ENCODE assay signal across 8 cellular contexts in genomic region chr10:100986952-100987684, GRCh38. TPM values are rescaled to one million over a fixed set of nuclear protein-coding genes. Genes with fewer than 3 reads are reported as not detected.
DNase-seq lines count a peak whose midpoint lies in the region; ATAC-seq and TF ChIP-seq lines count a peak whose summit lies in the region.

MRPL43 (minus strand) TSS chr10:100987497; CDS start chr10:100987443, 54 bp downstream.
TWNK (plus strand) TSS chr10:100987543; CDS start chr10:100988211, 668 bp downstream.

- H3K9me3 Mint-ChIP-seq in nephron: no peaks in the 10 kb centered on the region

- H3K79me2 ChIP-seq in DND-41 (ENCODE audit: insufficient read depth, low read length): peaks cover 56% of the 10 kb centered on the region

- peak; percentile 97 for ATAC-seq in DND-41 (ENCODE audit: insufficient read depth, low read depth)
- ATAC-seq in GM21576 (IDR thresholded peaks at IDR 0.05; ENCODE audit: unreplicated experiment): peak; percentile 80
- peak; percentile 89 for ATAC-seq in stimulated activated naive CD8-positive, alpha-beta T cell treated with anti-CD3 and anti-CD28 coated beads, Interleukin-15, Interleukin-2, amounts not matched to agents 100 U/mL and 50 U/mL, for 24 hours

- peaks cover 29% of the 10 kb centered on the region for H3K36me3 Mint-ChIP-seq in nephron (ENCODE audit: low read depth)

- no peaks in the 10 kb centered on the region for H3K27me3 Mint-ChIP-seq in nephron (ENCODE audit: low read depth)

- peak within 1 kb of the TSS; percentile 91 to 94 (median 93) for H3K4me3 Mint-ChIP-seq in nephron

- peak; percentile 84 for TF ChIP-seq POLR2A in Raji (IDR thresholded peaks at IDR 0.05; ENCODE audit: insufficient read depth, low read depth, low read length)

- no peak for TF ChIP-seq CTCF in DND-41 (IDR thresholded peaks at IDR 0.05; ENCODE audit: borderline replicate concordance, extremely low read depth, low read length, poor library complexity, severe bottlenecking)
- no peak for TF ChIP-seq CTCF in fibroblast of the aortic adventitia (IDR thresholded peaks at IDR 0.05; ENCODE audit: insufficient read depth, low read length)
- TF ChIP-seq CTCF in nephron (IDR thresholded peaks at IDR 0.05; ENCODE audit: unreplicated experiment in 3 of 3): no peak

- H3K27me3 ChIP-seq in DND-41 (ENCODE audit: insufficient read depth, low read length, poor library complexity): no peaks in the 10 kb centered on the region

- peak within 1 kb of the TSS; percentile 98 for H2AFZ ChIP-seq in DND-41 (ENCODE audit: low read depth, low read length)

- H3K27ac ChIP-seq in DND-41 (ENCODE audit: low read length): peak within 1 kb of the TSS; percentile 90

- peaks cover 49% of the 10 kb centered on the region for H3K4me1 ChIP-seq in DND-41 (ENCODE audit: insufficient read depth, low read length)

- DNase-seq in DND-41 (peak; percentile 88), KG1 (lab: John Stamatoyannopoulos, UW) (peak; percentile 62), fibroblast of the aortic adventitia (ENCODE audit: low read depth) (peak; percentile 68)
- peak; percentile 81 for DNase-seq in activated effector memory CD4-positive, alpha-beta T cell treated with Interleukin-2 at 50 U/mL for 16 hours
- peak; percentile 89 for DNase-seq in stimulated activated naive CD8-positive, alpha-beta T cell treated with anti-CD3 and anti-CD28 coated beads, Interleukin-15, Interleukin-2, amounts not matched to agents 100 U/mL and 50 U/mL, for 24 hours

- H4K20me1 ChIP-seq in DND-41 (ENCODE audit: insufficient read depth, low read length): peaks cover 37% of the 10 kb centered on the region; the same call in 1 of the 2 replicates

- H3K4me1 Mint-ChIP-seq in nephron: peaks cover 18% of the 10 kb centered on the region

- no peaks in the 10 kb centered on the region for H3K9me3 ChIP-seq in DND-41 (ENCODE audit: insufficient read depth, low read length, severe bottlenecking)

- peak within 1 kb of the TSS; percentile 86 for H3K9ac ChIP-seq in DND-41 (ENCODE audit: low read depth, low read length)

- peak within 1 kb of the TSS; percentile 95 for H3K4me3 ChIP-seq in DND-41 (ENCODE audit: low read depth in 1 of 2, low read length in 2 of 2)
- peak within 1 kb of the TSS; percentile 96 for H3K4me3 ChIP-seq in fibroblast of the aortic adventitia (ENCODE audit: low read depth, low read length)

- H3K36me3 ChIP-seq in DND-41 (ENCODE audit: insufficient read depth, low read length): peaks cover 55% of the 10 kb centered on the region

- peak within 1 kb of the TSS; percentile 99 for H3K4me2 ChIP-seq in DND-41 (ENCODE audit: insufficient read depth, low read length)

- H3K27ac Mint-ChIP-seq in nephron: peak within 1 kb of the TSS; percentile 75 to 95 (median 84)

RNA-seq across cellular contexts. Expression of gene MRPL43, which starts in this region (rescaled TPM):
- total RNA-seq in fibroblast of the aortic adventitia (ENCODE audit: low replicate concordance): 27.8 and 38.2 TPM in 2 replicates

RNA-seq across cellular contexts. Expression of gene TWNK, which starts in this region (rescaled TPM):
- total RNA-seq in fibroblast of the aortic adventitia (ENCODE audit: low replicate concordance): 4.1 and 4.8 TPM in 2 replicates

Comparison
In these comparisons a context has a peak if more than half of its experiments do, and no peak if none do; other contexts are left out.
1. Peak in every context shown above with its lines: DNase-seq, ATAC-seq, H3K4me3 ChIP-seq and H3K27ac ChIP-seq.